ENCODE assay signal across 19 cellular contexts in the genomic region with DNA sequence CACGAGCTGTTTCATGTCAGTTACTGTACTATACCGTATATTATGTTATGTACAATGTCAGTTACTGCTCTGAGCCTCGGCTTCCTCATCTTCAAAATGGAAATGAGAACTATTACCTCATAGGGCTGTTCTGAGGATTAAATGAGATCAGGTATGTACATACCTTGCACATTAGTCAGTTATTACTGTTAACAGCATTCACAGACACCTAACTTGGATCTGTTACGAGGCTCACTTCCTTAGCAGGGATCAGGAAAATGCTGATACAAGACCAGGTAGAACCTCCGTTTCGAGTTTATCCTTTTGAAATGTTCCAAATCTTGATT.
DNase-seq lines count a peak whose midpoint lies in the region; ATAC-seq and TF ChIP-seq lines count a peak whose summit lies in the region.
"Had no signal": no experiment of that assay in that cellular context is flagged by ENCODE, and none has a peak within 500 bp of the region (broad histone marks: within the 10 kb centered on the region; RNA-seq: fewer than 3 reads in every experiment).

No MANE protein-coding gene starts in this region.

- no peaks in the 10 kb centered on the region for H3K36me3 ChIP-seq in HCT116 (ENCODE audit: control insufficient read depth in 1 of 2, insufficient read depth in 2 of 2, low read length in 2 of 2)
- H3K36me3 ChIP-seq: gastrocnemius medialis, HAP-1, suprapubic skin had no signal

- H3K27ac ChIP-seq in HCT116 (ENCODE audit: low read depth, low read length), result no peak overlapping the region
- H3K27ac ChIP-seq: coronary artery, gastrocnemius medialis, suprapubic skin had no signal

- H3K4me1 Mint-ChIP-seq in activated naive CD4-positive, alpha-beta T cell treated with anti-CD3 and anti-CD28 coated beads for 36 hours (ENCODE audit: low read depth), result peaks cover 11% of the 10 kb centered on the region

- H3K36me3 Mint-ChIP-seq in activated naive CD4-positive, alpha-beta T cell treated with anti-CD3 and anti-CD28 coated beads for 36 hours (ENCODE audit: low read depth), result no peaks in the 10 kb centered on the region

- H2AFZ ChIP-seq in HCT116 (ENCODE audit: low read depth, low read length, poor library complexity, severe bottlenecking), result no peak overlapping the region

- H3K9me2 ChIP-seq in HCT116 (ENCODE audit: insufficient read depth), result no peaks in the 10 kb centered on the region

- CTCF ChIA-PET in HCT116 (lab: Charles Lee), result no interaction called here
- CTCF ChIA-PET in activated naive CD4-positive, alpha-beta T cell treated with anti-CD3 and anti-CD28 coated beads for 36 hours (lab: Charles Lee), result no interaction called here

- TF ChIP-seq POLR2A in HCT116 (IDR thresholded peaks at IDR 0.05; ENCODE audit: borderline replicate concordance, extremely low read depth, insufficient read depth, insufficient read length), result no peak

- no peak overlapping the region for H3K4me3 Mint-ChIP-seq in activated naive CD4-positive, alpha-beta T cell treated with anti-CD3 and anti-CD28 coated beads for 36 hours

- peaks cover 5 to 23% of the 10 kb centered on the region in 2 experiments for H3K4me1 ChIP-seq in HCT116 (ENCODE audit: control insufficient read depth in 1 of 2, insufficient read depth in 2 of 2, low read length in 2 of 2)

- TF ChIP-seq CTCF in HCT116 (IDR thresholded peaks at IDR 0.05 in 2 of 3, conservative IDR thresholded peaks at IDR 0.05 in 1 of 3; ENCODE audit: borderline replicate concordance in 1 of 3, insufficient read depth in 1 of 3, low read depth in 2 of 3, low read length in 2 of 3) (no peak), omental fat pad (IDR thresholded peaks at IDR 0.05) (no peak)

- no peak overlapping the region for H3K4me3 ChIP-seq in HCT116 (replicated peaks in 1 of 2; ENCODE audit: low read depth in 1 of 2, low read length in 2 of 2)
- H3K4me3 ChIP-seq: coronary artery, gastrocnemius medialis, HAP-1, K562, suprapubic skin had no signal

- intact Hi-C loops in HCT116 (cut with micrococcal nuclease), result no loop called here
- intact Hi-C loops in activated naive CD4-positive, alpha-beta T cell treated with anti-CD3 and anti-CD28 coated beads for 36 hours (cut with micrococcal nuclease), result no loop called here

- H3K9ac ChIP-seq in HCT116 (ENCODE audit: low read length), result no peak overlapping the region

- no peaks in the 10 kb centered on the region for H3K27me3 Mint-ChIP-seq in activated naive CD4-positive, alpha-beta T cell treated with anti-CD3 and anti-CD28 coated beads for 36 hours (ENCODE audit: low read depth)

- RAD21 ChIA-PET in HCT116 (lab: Charles Lee; ENCODE audit: low non-redundant PET in 1 of 2, low total read pairs in 2 of 2, uncharacterized antibody in 2 of 2, unreplicated experiment in 2 of 2), result interaction anchor here in 1 of 2 experiments (0.7 kb wide), 1 partner anchor 9 kb away, joined by 3 read pairs; no protein-coding TSS in a partner anchor

- ATAC-seq in HCT116 (peak; percentile 34), esophagus mucosa (peak; percentile 95), omental fat pad (ENCODE audit: low FRiP score) (peak; percentile 22)
- ATAC-seq: gastrocnemius medialis, sciatic nerve had no signal

- peak overlapping the region; percentile 30 for H3K4me2 ChIP-seq in HCT116 (ENCODE audit: low read length)

- TF ChIP-seq RAD21 in HCT116 (IDR thresholded peaks at IDR 0.05; ENCODE audit: low read depth), result no peak

- no peaks in the 10 kb centered on the region for H3K27me3 ChIP-seq in HCT116 (ENCODE audit: insufficient read depth, low read length)
- H3K27me3 ChIP-seq: gastrocnemius medialis, suprapubic skin had no signal

- BruUV-seq in HCT116 (replicated peaks; lab: Mats Ljungman, UMichigan), result no TSS peak

- no peak overlapping the region for H3K27ac Mint-ChIP-seq in activated naive CD4-positive, alpha-beta T cell treated with anti-CD3 and anti-CD28 coated beads for 36 hours

- H3K79me2 ChIP-seq in HCT116 (ENCODE audit: insufficient read depth, low read length), result no peaks in the 10 kb centered on the region

- DNase-seq in HCT116 (ENCODE audit: low read depth, low spot score), result no peak
- peak; percentile 40 for DNase-seq in NCI-H69 (lab: John Stamatoyannopoulos, UW)
- no peak for DNase-seq in omental fat pad (ENCODE audit: low spot score)
- DNase-seq in activated naive CD4-positive, alpha-beta T cell treated with anti-CD3 and anti-CD28 coated beads for 36 hours, result no peak
- DNase-seq in midbrain (lab: John Stamatoyannopoulos, UW), result no peak
- DNase-seq in NCI-H446 (lab: John Stamatoyannopoulos, UW), result no peak
- DNase-seq: activated CD4-positive, alpha-beta T cell treated with anti-CD3 and anti-CD28 coated beads for 1 hour; activated effector memory CD4-positive, alpha-beta T cell treated with anti-CD3 and anti-CD28 coated beads, Interleukin-2, amount 50 U/mL, for 16 hours; gastrocnemius medialis; NCI-H1105 treated with DMSO at 0.1 percent for 48 hours; NCI-H345; stimulated activated CD4-positive, alpha-beta T cell treated with anti-CD3 and anti-CD28 coated beads, Interleukin-2, amount 100 ng/mL, for 48 hours; T-helper 9 cell had no signal

- no peaks in the 10 kb centered on the region for H3K9me3 Mint-ChIP-seq in activated naive CD4-positive, alpha-beta T cell treated with anti-CD3 and anti-CD28 coated beads for 36 hours

- no peaks in the 10 kb centered on the region for H3K9me3 ChIP-seq in HCT116 (ENCODE audit: control insufficient read depth in 1 of 2, insufficient read depth in 1 of 2, low read depth in 1 of 2, low read length in 2 of 2)
- H3K9me3 ChIP-seq: gastrocnemius medialis, HAP-1, suprapubic skin had no signal

- POLR2A ChIA-PET in HCT116 (lab: Charles Lee), result no interaction called here

- no peaks in the 10 kb centered on the region for H4K20me1 ChIP-seq in HCT116 (ENCODE audit: insufficient read depth)

TF ChIP-seq in HCT116, 20 proteins besides CTCF, POLR2A, EP300 and RAD21:
- TF ChIP-seq EZH2 (IDR thresholded peaks at IDR 0.05), result no peak
- TF ChIP-seq ZFX (IDR thresholded peaks at IDR 0.05), result no peak
- no peak for TF ChIP-seq EZH2phosphoT487 (IDR thresholded peaks at IDR 0.05; ENCODE audit: borderline replicate concordance)
- TF ChIP-seq YY1 (IDR thresholded peaks at IDR 0.05; ENCODE audit: extremely low read depth, insufficient replicate concordance, low read depth, low read length), result no peak
- TF ChIP-seq SP1 (IDR thresholded peaks at IDR 0.05; ENCODE audit: low read depth), result no peak
- no peak for TF ChIP-seq EGR1 (IDR thresholded peaks at IDR 0.05; ENCODE audit: low read depth)
- no peak for TF ChIP-seq TCF7L2 (IDR thresholded peaks at IDR 0.05; ENCODE audit: borderline replicate concordance, extremely low read depth, insufficient read depth, insufficient read length)
- TF ChIP-seq ELF1 (IDR thresholded peaks at IDR 0.05; ENCODE audit: borderline replicate concordance, low read depth), result no peak
- TF ChIP-seq SRF (IDR thresholded peaks at IDR 0.05; ENCODE audit: low read depth), result no peak
- TF ChIP-seq JUND (IDR thresholded peaks at IDR 0.05), result peak; percentile 13; the same call in 1 of the 2 replicates
- TF ChIP-seq, protein P1, sequence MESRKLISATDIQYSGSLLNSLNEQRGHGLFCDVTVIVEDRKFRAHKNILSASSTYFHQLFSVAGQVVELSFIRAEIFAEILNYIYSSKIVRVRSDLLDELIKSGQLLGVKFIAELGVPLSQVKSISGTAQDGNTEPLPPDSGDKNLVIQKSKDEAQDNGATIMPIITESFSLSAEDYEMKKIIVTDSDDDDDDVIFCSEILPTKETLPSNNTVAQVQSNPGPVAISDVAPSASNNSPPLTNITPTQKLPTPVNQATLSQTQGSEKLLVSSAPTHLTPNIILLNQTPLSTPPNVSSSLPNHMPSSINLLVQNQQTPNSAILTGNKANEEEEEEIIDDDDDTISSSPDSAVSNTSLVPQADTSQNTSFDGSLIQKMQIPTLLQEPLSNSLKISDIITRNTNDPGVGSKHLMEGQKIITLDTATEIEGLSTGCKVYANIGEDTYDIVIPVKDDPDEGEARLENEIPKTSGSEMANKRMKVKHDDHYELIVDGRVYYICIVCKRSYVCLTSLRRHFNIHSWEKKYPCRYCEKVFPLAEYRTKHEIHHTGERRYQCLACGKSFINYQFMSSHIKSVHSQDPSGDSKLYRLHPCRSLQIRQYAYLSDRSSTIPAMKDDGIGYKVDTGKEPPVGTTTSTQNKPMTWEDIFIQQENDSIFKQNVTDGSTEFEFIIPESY (IDR thresholded peaks at IDR 0.05; ENCODE audit: extremely low read depth, insufficient replicate concordance, low read length), result no peak
- 0 out of 2 replicates have a peak, but pooled peaks have one; percentile 18 for TF ChIP-seq FOSL1 (IDR thresholded peaks at IDR 0.05; ENCODE audit: low read depth)

Comparison
In these comparisons a context has a peak if more than half of its experiments do, and no peak if none do; other contexts are left out.
1. ATAC-seq: peak in every context shown above with its lines; median percentile 95 in esophagus mucosa; 34 in HCT116; 22 in omental fat pad.